In genomic region chr5:78467744-78468357, GRCh38 we compare ENCODE assay signal across 8 cellular contexts.
DNase-seq lines count a peak whose midpoint lies in the region; ATAC-seq and TF ChIP-seq lines count a peak whose summit lies in the region.

No MANE protein-coding gene starts in this region.

- no peaks in the 10 kb centered on the region for H3K36me3 Mint-ChIP-seq in Caco-2 (ENCODE audit: insufficient read depth, unreplicated experiment)
- no peaks in the 10 kb centered on the region; the same call in 1 of the 2 replicates for H3K36me3 Mint-ChIP-seq in HFFc6 (ENCODE audit: low read depth)
- peaks cover 7% of the 10 kb centered on the region for H3K36me3 Mint-ChIP-seq in progenitor cell of endocrine pancreas (ENCODE audit: insufficient read depth)
- H3K36me3 Mint-ChIP-seq in activated T-helper 17 cell treated with anti-CD3 and anti-CD28 coated beads, Interleukin-2, amount 50 U/mL, for 72 hours (ENCODE audit: low read depth): peaks cover 39% of the 10 kb centered on the region

- H3K27ac ChIP-seq in foreskin keratinocyte: no peak overlapping the region

- no peak overlapping the region for H3K4me3 Mint-ChIP-seq in Caco-2 (ENCODE audit: unreplicated experiment)
- H3K4me3 Mint-ChIP-seq in HFFc6: no peak overlapping the region
- no peak overlapping the region for H3K4me3 Mint-ChIP-seq in progenitor cell of endocrine pancreas (ENCODE audit: low read depth)
- no peak overlapping the region for H3K4me3 Mint-ChIP-seq in activated T-helper 17 cell treated with anti-CD3 and anti-CD28 coated beads, Interleukin-2, amount 50 U/mL, for 72 hours

- H3K9me3 Mint-ChIP-seq in Caco-2 (ENCODE audit: unreplicated experiment): no peaks in the 10 kb centered on the region
- no peaks in the 10 kb centered on the region for H3K9me3 Mint-ChIP-seq in HFFc6
- H3K9me3 Mint-ChIP-seq in progenitor cell of endocrine pancreas (ENCODE audit: low read depth): peaks cover 3% of the 10 kb centered on the region
- H3K9me3 Mint-ChIP-seq in activated T-helper 17 cell treated with anti-CD3 and anti-CD28 coated beads, Interleukin-2, amount 50 U/mL, for 72 hours: no peaks in the 10 kb centered on the region

- ATAC-seq in SK-N-SH treated with all-trans-retinoic acid at 6 μM for 48 hours: peak; percentile 79
- peak; percentile 51 for ATAC-seq in foreskin keratinocyte
- ATAC-seq in GM21515 (IDR thresholded peaks at IDR 0.05; ENCODE audit: unreplicated experiment): no peak
- ATAC-seq in activated T-helper 17 cell treated with anti-CD3 and anti-CD28 coated beads, Interleukin-2, amount 50 U/mL, for 72 hours (replicated peaks): no peak

- CTCF ChIA-PET in Caco-2 (lab: Charles Lee): interaction anchor here (0.6 to 1.5 kb wide), 5 partner anchors 22 to 160 kb away, joined by 3 to 10 read pairs (median 4); no protein-coding TSS in a partner anchor

- H3K9me3 ChIP-seq in Caco-2: no peaks in the 10 kb centered on the region

- H3K4me3 ChIP-seq in Caco-2 (ENCODE audit: low read depth, low read length): no peak overlapping the region

- H3K36me3 ChIP-seq in Caco-2 (ENCODE audit: control insufficient read depth, insufficient read depth, low read length): no peaks in the 10 kb centered on the region

- no peaks in the 10 kb centered on the region for H3K4me1 Mint-ChIP-seq in Caco-2 (ENCODE audit: low read depth, unreplicated experiment)
- H3K4me1 Mint-ChIP-seq in HFFc6 (ENCODE audit: low read depth): no peaks in the 10 kb centered on the region; the same call in 1 of the 2 replicates
- peaks cover 15% of the 10 kb centered on the region for H3K4me1 Mint-ChIP-seq in progenitor cell of endocrine pancreas (ENCODE audit: low read depth)
- H3K4me1 Mint-ChIP-seq in activated T-helper 17 cell treated with anti-CD3 and anti-CD28 coated beads, Interleukin-2, amount 50 U/mL, for 72 hours: no peaks in the 10 kb centered on the region

- POLR2A ChIA-PET in Caco-2 (lab: Charles Lee): no interaction called here

- no TSS peak for BruUV-seq in Caco-2 (replicated peaks; lab: Mats Ljungman, UMichigan)

- no peaks in the 10 kb centered on the region for H3K27me3 ChIP-seq in Caco-2 (replicated peaks; ENCODE audit: control insufficient read depth, insufficient read depth, low read length)
- no peaks in the 10 kb centered on the region for H3K27me3 ChIP-seq in foreskin keratinocyte

- H3K27ac Mint-ChIP-seq in Caco-2 (ENCODE audit: unreplicated experiment) (no peak overlapping the region), HFFc6 (no peak overlapping the region), progenitor cell of endocrine pancreas (no peak overlapping the region)
- no peak overlapping the region for H3K27ac Mint-ChIP-seq in activated T-helper 17 cell treated with anti-CD3 and anti-CD28 coated beads, Interleukin-2, amount 50 U/mL, for 72 hours

- TF ChIP-seq CTCF in Caco-2 (IDR thresholded peaks at IDR 0.05; ENCODE audit: insufficient read depth in 1 of 2, low read depth in 1 of 2, low read length in 1 of 2, severe bottlenecking in 1 of 2, unreplicated experiment in 1 of 2) (peak; percentile 62 to 73), HFFc6 (IDR thresholded peaks at IDR 0.05) (peak; percentile 94), foreskin keratinocyte (conservative IDR thresholded peaks at IDR 0.05) (peak; percentile 88), progenitor cell of endocrine pancreas (IDR thresholded peaks at IDR 0.05; ENCODE audit: unreplicated experiment) (peak; percentile 81)

- no peaks in the 10 kb centered on the region for H3K27me3 Mint-ChIP-seq in Caco-2 (ENCODE audit: insufficient read depth, unreplicated experiment)
- no peaks in the 10 kb centered on the region; the same call in 1 of the 2 replicates for H3K27me3 Mint-ChIP-seq in HFFc6 (ENCODE audit: insufficient read depth)
- no peaks in the 10 kb centered on the region for H3K27me3 Mint-ChIP-seq in progenitor cell of endocrine pancreas
- H3K27me3 Mint-ChIP-seq in activated T-helper 17 cell treated with anti-CD3 and anti-CD28 coated beads, Interleukin-2, amount 50 U/mL, for 72 hours: no peaks in the 10 kb centered on the region

- intact Hi-C loops in Caco-2 (cut with micrococcal nuclease; ENCODE audit: unreplicated experiment): loop anchor here (1.0 to 10.0 kb wide), 3 partner anchors 65 to 497 kb away; no protein-coding TSS in a partner anchor

- DNase-seq in Caco-2: peak in 1 of 2 experiments; percentile 17
- DNase-seq in HFFc6: peak; percentile 37
- DNase-seq in foreskin keratinocyte: peak in 1 of 2 donors; percentile 33
- DNase-seq in progenitor cell of endocrine pancreas (ENCODE audit: low spot score, unreplicated experiment): no peak
- DNase-seq in putamen (ENCODE audit: low spot score): no peak

- H3K4me1 ChIP-seq in Caco-2 (no peaks in the 10 kb centered on the region), foreskin keratinocyte (peaks cover 5% of the 10 kb centered on the region)

TF ChIP-seq in SK-N-SH treated with all-trans-retinoic acid at 6 μM for 48 hours, 23 proteins besides CTCF, POLR2A, EP300 and RAD21:
- TF ChIP-seq ZNF8 (CRISPR knock-in tag; IDR thresholded peaks at IDR 0.05): no peak
- no peak for TF ChIP-seq ZNF565 (CRISPR knock-in tag; conservative IDR thresholded peaks at IDR 0.05; ENCODE audit: low read depth)
- no peak for TF ChIP-seq TCF4 (CRISPR knock-in tag; IDR thresholded peaks at IDR 0.05; ENCODE audit: borderline replicate concordance)
- no peak for TF ChIP-seq PATZ1 (CRISPR knock-in tag; IDR thresholded peaks at IDR 0.05; ENCODE audit: borderline replicate concordance)
- TF ChIP-seq TSHZ2 (CRISPR knock-in tag; IDR thresholded peaks at IDR 0.05): no peak
- no peak for TF ChIP-seq ZFP30 (CRISPR knock-in tag; IDR thresholded peaks at IDR 0.05)
- no peak for TF ChIP-seq ARNTL (CRISPR knock-in tag; IDR thresholded peaks at IDR 0.05; ENCODE audit: borderline replicate concordance, low read depth)
- TF ChIP-seq ZFP3 (CRISPR knock-in tag; IDR thresholded peaks at IDR 0.05): no peak
- no peak for TF ChIP-seq ESRRG (CRISPR knock-in tag; IDR thresholded peaks at IDR 0.05)
- TF ChIP-seq ISL1 (CRISPR knock-in tag; IDR thresholded peaks at IDR 0.05): no peak
- no peak for TF ChIP-seq SNAI2 (CRISPR knock-in tag; IDR thresholded peaks at IDR 0.05)
- no peak for TF ChIP-seq ZC3H10 (CRISPR knock-in tag; IDR thresholded peaks at IDR 0.05)
- no peak for TF ChIP-seq CSDC2 (CRISPR knock-in tag; IDR thresholded peaks at IDR 0.05)
- TF ChIP-seq PPARA (CRISPR knock-in tag; IDR thresholded peaks at IDR 0.05; ENCODE audit: borderline replicate concordance): no peak
- no peak for TF ChIP-seq ZNF70 (CRISPR knock-in tag; IDR thresholded peaks at IDR 0.05)

Comparison
In these comparisons a context has a peak if more than half of its experiments do, and no peak if none do; other contexts are left out.
1. ATAC-seq: peak in SK-N-SH treated with all-trans-retinoic acid at 6 μM for 48 hours (single experiment) and foreskin keratinocyte (single experiment); none in GM21515 (single experiment) and activated T-helper 17 cell treated with anti-CD3 and anti-CD28 coated beads, Interleukin-2, amount 50 U/mL, for 72 hours (single experiment).
2. Peak in every context shown above with its lines, with median percentiles within 50 percentile points of each other: CTCF ChIP-seq.